Comparison of ENCODE assay signal across 11 cellular contexts in genomic region chr1:1604374-1605033, GRCh38.
"Had no signal": no experiment of that assay in that cellular context is flagged by ENCODE, and none has a peak within 500 bp of the region (broad histone marks: within the 10 kb centered on the region; RNA-seq: fewer than 3 reads in every experiment).

No MANE protein-coding gene starts in this region.

- H3K27ac ChIP-seq: epithelial cell of prostate, gastrocnemius medialis, heart right ventricle, skin epidermis had no signal

- H3K36me3 ChIP-seq: gastrocnemius medialis, heart right ventricle had no signal

- H3K27ac Mint-ChIP-seq: nephron had no signal

- H3K4me3 Mint-ChIP-seq: nephron had no signal

- H3K4me1 Mint-ChIP-seq: nephron had no signal

- DNase-seq: activated CD4-positive, alpha-beta T cell treated with anti-CD3 and anti-CD28 coated beads for 1 hour; activated CD8-positive, alpha-beta memory T cell treated with anti-CD3 and anti-CD28 coated beads for 24 hours; activated gamma-delta T cell treated with Interleukin-2 at 50 U/mL for 16 hours; effector memory CD4-positive, alpha-beta T cell; gastrocnemius medialis; heart right ventricle; T-helper 9 cell; trophoblast cell had no signal

- H3K9me3 Mint-ChIP-seq: nephron had no signal

- H3K4me3 ChIP-seq: gastrocnemius medialis, heart right ventricle, skin epidermis had no signal

- H3K9me3 ChIP-seq: gastrocnemius medialis, heart right ventricle had no signal

- ATAC-seq: gastrocnemius medialis, heart right ventricle had no signal
